Comparison of ENCODE assay signal across 9 cellular contexts in the genomic region with DNA sequence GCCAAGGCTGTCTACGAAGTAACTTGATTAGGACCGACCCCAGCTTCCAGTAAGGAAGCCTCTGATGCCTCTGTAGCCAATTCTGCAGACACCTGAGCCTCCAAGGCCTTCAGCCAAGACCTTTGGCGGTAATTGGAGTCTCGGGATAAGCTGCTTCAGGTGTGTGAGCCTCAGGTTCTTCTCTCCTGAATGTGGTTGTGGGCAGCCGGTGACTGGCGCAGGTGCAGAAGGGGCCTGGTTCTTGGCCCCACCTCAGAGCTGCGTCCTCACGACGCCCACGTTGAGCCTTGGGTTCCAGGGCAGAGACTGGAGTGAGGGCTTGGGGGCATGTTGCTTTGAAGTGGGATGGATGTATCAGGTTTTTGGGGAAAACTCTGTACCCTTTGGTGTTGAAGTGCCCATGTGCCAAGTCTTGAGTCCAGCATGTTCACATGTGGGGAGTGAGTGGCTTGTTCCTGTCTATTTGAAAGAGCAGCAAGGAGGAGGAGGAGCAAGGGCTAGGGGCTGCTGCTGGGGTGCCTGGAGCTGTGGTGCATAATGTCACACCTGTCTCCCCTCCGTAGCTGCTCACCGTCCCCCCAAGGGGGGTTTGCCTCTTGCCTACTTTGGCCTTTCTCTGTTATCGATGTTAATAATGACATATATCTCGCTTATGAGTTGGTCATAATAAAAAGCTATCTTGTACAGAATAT. TPM values are rescaled to one million over a fixed set of nuclear protein-coding genes. Genes with fewer than 3 reads are reported as not detected.
A peak's percentile ranks its signal among the peaks of the same experiment; 100 is the strongest.
DNase-seq lines count a peak whose midpoint lies in the region; ATAC-seq and TF ChIP-seq lines count a peak whose summit lies in the region.
"Had no signal": no experiment of that assay in that cellular context is flagged by ENCODE, and none has a peak within 500 bp of the region (broad histone marks: within the 10 kb centered on the region; RNA-seq: fewer than 3 reads in every experiment).

No MANE protein-coding gene starts in this region.

- no peaks in the 10 kb centered on the region for H3K9me3 ChIP-seq in liver (ENCODE audit: control insufficient read depth in 4 of 4, low read length in 3 of 4)
- no peaks in the 10 kb centered on the region for H3K9me3 ChIP-seq in stomach

- no peak for DNase-seq in activated CD4-positive, alpha-beta T cell treated with anti-CD3 and anti-CD28 coated beads, Interleukin-2, amount 10 ng/mL, durations not matched to agents 7 days and 5 days
- no peak for DNase-seq in activated CD4-positive, alpha-beta T cell treated with anti-CD3 and anti-CD28 coated beads, Interleukin-2, amount 50 U/mL, for 48 hours
- DNase-seq in activated naive CD8-positive, alpha-beta T cell treated with anti-CD3 and anti-CD28 coated beads, Interleukin-2, amount 50 U/mL, for 24 hours, result no peak
- no peak for DNase-seq in stomach
- DNase-seq in SHP77 (lab: John Stamatoyannopoulos, UW), result no peak
- DNase-seq in NCI-H524 treated with DMSO at 0.1 percent for 48 hours (lab: John Stamatoyannopoulos, UW), result no peak
- DNase-seq: central memory CD4-positive, alpha-beta T cell had no signal

- POLR2A ChIA-PET in activated CD4-positive, alpha-beta T cell treated with anti-CD3 and anti-CD28 coated beads, Interleukin-2, amount 10 ng/mL, durations not matched to agents 7 days and 5 days (lab: Charles Lee), result no interaction called here

- peaks cover 8 to 29% (median 19%) of the 10 kb centered on the region in 4 donors for H3K4me1 ChIP-seq in liver (ENCODE audit: control insufficient read depth in 4 of 4, insufficient read depth in 4 of 4, low read length in 3 of 4)
- peaks cover 17 to 40% (median 36%) of the 10 kb centered on the region in 4 donors for H3K4me1 ChIP-seq in stomach

- TF ChIP-seq POLR2A in stomach (IDR thresholded peaks at IDR 0.05), result no peak

- H3K4me3 ChIP-seq in liver (ENCODE audit: low read depth in 1 of 3, low read length in 3 of 3) (peak overlapping the region; percentile 63 to 80 (median 68)), stomach (peak overlapping the region; percentile 58 to 74 (median 69))

- H3K27me3 ChIP-seq in liver (ENCODE audit: control insufficient read depth in 4 of 4, insufficient read depth in 4 of 4, low read length in 3 of 4), result no peaks in the 10 kb centered on the region
- no peaks in the 10 kb centered on the region for H3K27me3 ChIP-seq in stomach

- no peak for ATAC-seq in activated naive CD8-positive, alpha-beta T cell treated with anti-CD3 and anti-CD28 coated beads, Interleukin-2, amount 50 U/mL, for 24 hours
- ATAC-seq in GM21515 (IDR thresholded peaks at IDR 0.05; ENCODE audit: unreplicated experiment), result no peak

- H3K27ac ChIP-seq in liver (ENCODE audit: low read depth in 1 of 2, low read length in 2 of 2) (peak overlapping the region in 1 of 2 donors; percentile 79), stomach (peak overlapping the region in 2 of 5 donors; percentile 82 to 85)

- TF ChIP-seq EP300 in stomach (IDR thresholded peaks at IDR 0.05), result no peak

- no peaks in the 10 kb centered on the region for H3K9me3 Mint-ChIP-seq in activated CD4-positive, alpha-beta T cell treated with anti-CD3 and anti-CD28 coated beads, Interleukin-2, amount 10 ng/mL, durations not matched to agents 7 days and 5 days
- no peaks in the 10 kb centered on the region for H3K9me3 Mint-ChIP-seq in activated naive CD8-positive, alpha-beta T cell treated with anti-CD3 and anti-CD28 coated beads, Interleukin-2, amount 50 U/mL, for 24 hours

- TF ChIP-seq CTCF in liver (IDR thresholded peaks at IDR 0.05; ENCODE audit: low read depth, low read length, missing input control) (no peak), stomach (IDR thresholded peaks at IDR 0.05) (no peak)

- H3K27me3 Mint-ChIP-seq in activated CD4-positive, alpha-beta T cell treated with anti-CD3 and anti-CD28 coated beads, Interleukin-2, amount 10 ng/mL, durations not matched to agents 7 days and 5 days, result peaks cover 35% of the 10 kb centered on the region
- H3K27me3 Mint-ChIP-seq in activated naive CD8-positive, alpha-beta T cell treated with anti-CD3 and anti-CD28 coated beads, Interleukin-2, amount 50 U/mL, for 24 hours, result peaks cover 24% of the 10 kb centered on the region

- TF ChIP-seq RAD21 in liver (IDR thresholded peaks at IDR 0.05), result no peak

- peak overlapping the region; percentile 73 for H3K4me3 Mint-ChIP-seq in activated CD4-positive, alpha-beta T cell treated with anti-CD3 and anti-CD28 coated beads, Interleukin-2, amount 10 ng/mL, durations not matched to agents 7 days and 5 days
- H3K4me3 Mint-ChIP-seq in activated naive CD8-positive, alpha-beta T cell treated with anti-CD3 and anti-CD28 coated beads, Interleukin-2, amount 50 U/mL, for 24 hours, result peak overlapping the region; percentile 72

- intact Hi-C loops in stomach (cut with DNase I; ENCODE audit: low total_unique reads), result no loop called here

- CTCF ChIA-PET in activated CD4-positive, alpha-beta T cell treated with anti-CD3 and anti-CD28 coated beads, Interleukin-2, amount 10 ng/mL, durations not matched to agents 7 days and 5 days (lab: Charles Lee), result interaction anchor here (1.6 to 2.2 kb wide), 2 partner anchors 11 to 43 kb away, joined by 6 to 12 read pairs; no protein-coding TSS in a partner anchor

- no peaks in the 10 kb centered on the region for H3K36me3 Mint-ChIP-seq in activated CD4-positive, alpha-beta T cell treated with anti-CD3 and anti-CD28 coated beads, Interleukin-2, amount 10 ng/mL, durations not matched to agents 7 days and 5 days (ENCODE audit: low read depth)
- no peaks in the 10 kb centered on the region for H3K36me3 Mint-ChIP-seq in activated naive CD8-positive, alpha-beta T cell treated with anti-CD3 and anti-CD28 coated beads, Interleukin-2, amount 50 U/mL, for 24 hours (ENCODE audit: low read depth)

- H3K27ac Mint-ChIP-seq in activated CD4-positive, alpha-beta T cell treated with anti-CD3 and anti-CD28 coated beads, Interleukin-2, amount 10 ng/mL, durations not matched to agents 7 days and 5 days, result no peak overlapping the region
- H3K27ac Mint-ChIP-seq in activated naive CD8-positive, alpha-beta T cell treated with anti-CD3 and anti-CD28 coated beads, Interleukin-2, amount 50 U/mL, for 24 hours, result no peak overlapping the region

- H3K36me3 ChIP-seq in liver (ENCODE audit: control insufficient read depth in 4 of 4, insufficient read depth in 3 of 4, low read depth in 1 of 4, low read length in 3 of 4), result no peaks in the 10 kb centered on the region
- H3K36me3 ChIP-seq in stomach, result peaks cover 0 to 13% (median 4%) of the 10 kb centered on the region in 4 donors

- H3K9ac ChIP-seq in liver (ENCODE audit: low read depth in 1 of 2, low read length in 2 of 2), result no peak overlapping the region

- 81% methylated on average over 14 of the region's 14 CpGs for WGBS in liver
- 72 to 82% (median 79%) methylated on average over 8 to 14 of the region's 14 CpGs for WGBS in stomach, 5 donors

- peaks cover 16% of the 10 kb centered on the region for H3K4me1 Mint-ChIP-seq in activated CD4-positive, alpha-beta T cell treated with anti-CD3 and anti-CD28 coated beads, Interleukin-2, amount 10 ng/mL, durations not matched to agents 7 days and 5 days
- H3K4me1 Mint-ChIP-seq in activated naive CD8-positive, alpha-beta T cell treated with anti-CD3 and anti-CD28 coated beads, Interleukin-2, amount 50 U/mL, for 24 hours, result peaks cover 11% of the 10 kb centered on the region

TF ChIP-seq in liver, 16 proteins besides CTCF, POLR2A, EP300 and RAD21:
- no peak for TF ChIP-seq FOXA1 (IDR thresholded peaks at IDR 0.05)
- TF ChIP-seq TAF1 (conservative IDR thresholded peaks at IDR 0.05), result no peak
- TF ChIP-seq, protein P1, sequence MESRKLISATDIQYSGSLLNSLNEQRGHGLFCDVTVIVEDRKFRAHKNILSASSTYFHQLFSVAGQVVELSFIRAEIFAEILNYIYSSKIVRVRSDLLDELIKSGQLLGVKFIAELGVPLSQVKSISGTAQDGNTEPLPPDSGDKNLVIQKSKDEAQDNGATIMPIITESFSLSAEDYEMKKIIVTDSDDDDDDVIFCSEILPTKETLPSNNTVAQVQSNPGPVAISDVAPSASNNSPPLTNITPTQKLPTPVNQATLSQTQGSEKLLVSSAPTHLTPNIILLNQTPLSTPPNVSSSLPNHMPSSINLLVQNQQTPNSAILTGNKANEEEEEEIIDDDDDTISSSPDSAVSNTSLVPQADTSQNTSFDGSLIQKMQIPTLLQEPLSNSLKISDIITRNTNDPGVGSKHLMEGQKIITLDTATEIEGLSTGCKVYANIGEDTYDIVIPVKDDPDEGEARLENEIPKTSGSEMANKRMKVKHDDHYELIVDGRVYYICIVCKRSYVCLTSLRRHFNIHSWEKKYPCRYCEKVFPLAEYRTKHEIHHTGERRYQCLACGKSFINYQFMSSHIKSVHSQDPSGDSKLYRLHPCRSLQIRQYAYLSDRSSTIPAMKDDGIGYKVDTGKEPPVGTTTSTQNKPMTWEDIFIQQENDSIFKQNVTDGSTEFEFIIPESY (IDR thresholded peaks at IDR 0.05), result no peak
- no peak for TF ChIP-seq RXRA (IDR thresholded peaks at IDR 0.05)
- no peak for TF ChIP-seq EGR1 (IDR thresholded peaks at IDR 0.05; ENCODE audit: low read depth in 2 of 2)
- TF ChIP-seq JUND (IDR thresholded peaks at IDR 0.05), result no peak
- TF ChIP-seq GABPA (IDR thresholded peaks at IDR 0.05 in 1 of 2, conservative IDR thresholded peaks at IDR 0.05 in 1 of 2), result no peak
- TF ChIP-seq SP1 (IDR thresholded peaks at IDR 0.05), result no peak
- no peak for TF ChIP-seq HNF4G (IDR thresholded peaks at IDR 0.05)
- TF ChIP-seq, protein P2, sequence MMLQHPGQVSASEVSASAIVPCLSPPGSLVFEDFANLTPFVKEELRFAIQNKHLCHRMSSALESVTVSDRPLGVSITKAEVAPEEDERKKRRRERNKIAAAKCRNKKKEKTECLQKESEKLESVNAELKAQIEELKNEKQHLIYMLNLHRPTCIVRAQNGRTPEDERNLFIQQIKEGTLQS (IDR thresholded peaks at IDR 0.05), result no peak
- TF ChIP-seq HNF4A (conservative IDR thresholded peaks at IDR 0.05), result no peak
- no peak for TF ChIP-seq YY1 (IDR thresholded peaks at IDR 0.05)

RNA-seq across cellular contexts. Expression of a gene that starts 1.4 kb away (rescaled TPM):
- 1 to 10 TPM; 2.0 to 2.9 TPM for total RNA-seq in activated CD4-positive, alpha-beta T cell treated with anti-CD3 and anti-CD28 coated beads, Interleukin-2, amount 10 ng/mL, durations not matched to agents 7 days and 5 days
- total RNA-seq in liver (10 to 100 TPM in 1 of 2 donors, 1 to 10 TPM in 1; 6.9 to 19.0 TPM), stomach (10 to 100 TPM in 4 of 5 donors, 1 to 10 TPM in 1; 2.7 to 36.2 (median 22.8) TPM)
- polyA plus RNA-seq in liver (10 to 100 TPM in 1 of 2 donors, 1 to 10 TPM in 1; 9.8 to 11.7 TPM), stomach (10 to 100 TPM in 1 of 3 donors, 1 to 10 TPM in 2; 6.3 to 11.8 (median 8.8) TPM)
